Comparison of ENCODE assay signal across 9 cellular contexts in the genomic region with DNA sequence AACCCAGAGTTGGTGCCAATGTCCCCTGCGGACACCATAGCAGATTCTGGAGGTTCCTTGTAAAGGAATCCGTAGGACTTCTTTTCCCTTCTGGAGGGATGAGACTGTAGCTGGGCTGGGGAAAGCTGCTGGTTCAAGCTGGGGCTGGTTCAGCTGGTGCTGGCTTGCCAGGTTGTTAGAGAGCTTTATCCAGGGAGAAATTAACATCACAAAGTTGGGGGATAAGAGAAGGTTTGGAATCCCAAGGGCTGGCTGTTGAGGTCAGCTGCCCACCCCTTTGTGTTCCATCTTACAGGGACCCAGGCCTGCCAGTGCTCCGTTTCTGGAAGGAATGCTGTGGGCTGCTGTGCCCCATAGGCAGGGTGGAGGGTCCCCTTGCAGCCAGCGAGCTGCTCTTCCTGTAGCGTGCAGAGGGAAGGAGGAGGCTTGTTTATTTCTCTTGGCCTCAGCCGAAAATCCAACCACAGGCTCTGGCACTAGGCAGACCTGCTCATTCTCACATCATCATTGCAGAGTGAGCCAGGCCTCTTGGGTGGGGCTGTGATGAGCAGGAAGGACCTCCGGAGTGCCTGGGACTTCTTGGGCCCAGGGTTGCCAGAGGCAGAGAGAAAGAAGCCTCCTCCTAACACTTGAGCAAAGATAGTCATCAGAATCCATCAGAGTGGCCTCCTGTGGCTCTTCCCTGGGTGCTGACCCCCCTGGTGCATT.
DNase-seq lines count a peak whose midpoint lies in the region; ATAC-seq lines count a peak whose summit lies in the region.
"Had no signal": no experiment of that assay in that cellular context is flagged by ENCODE, and none has a peak within 500 bp of the region (broad histone marks: within the 10 kb centered on the region; RNA-seq: fewer than 3 reads in every experiment).

No MANE protein-coding gene starts in this region.

- DNase-seq in activated CD4-positive, alpha-beta T cell treated with anti-CD3 and anti-CD28 coated beads for 36 hours: peak; percentile 67
- DNase-seq in activated CD4-positive, alpha-beta T cell treated with anti-CD3 and anti-CD28 coated beads, Interleukin-2, amount 50 U/mL, for 4 hours: no peak
- peak; percentile 97 for DNase-seq in adipocyte (ENCODE audit: low read depth)
- DNase-seq in right cardiac atrium: peak; percentile 79 to 83 (median 80)
- DNase-seq in HUDEP-2 (lab: John Stamatoyannopoulos, UW; ENCODE audit: unreplicated experiment in 76 of 76): no peak

- H3K9me3 ChIP-seq in adipocyte (ENCODE audit: control insufficient read depth, low read length) (no peaks in the 10 kb centered on the region), right cardiac atrium (ENCODE audit: control insufficient read depth, low read length) (no peaks in the 10 kb centered on the region), skeletal muscle tissue (ENCODE audit: control insufficient read depth in 3 of 3, low read length in 3 of 3) (no peaks in the 10 kb centered on the region)

- CTCF ChIA-PET in activated CD4-positive, alpha-beta T cell treated with anti-CD3 and anti-CD28 coated beads for 36 hours (lab: Charles Lee): interaction anchor here (0.8 to 6.6 kb wide), 8 partner anchors 9 to 103 kb away, joined by 3 to 66 read pairs (median 4); no protein-coding TSS in a partner anchor

- H3K36me3 Mint-ChIP-seq in activated CD4-positive, alpha-beta T cell treated with anti-CD3 and anti-CD28 coated beads for 36 hours (ENCODE audit: low read depth): no peaks in the 10 kb centered on the region

- no peaks in the 10 kb centered on the region for H3K27me3 Mint-ChIP-seq in activated CD4-positive, alpha-beta T cell treated with anti-CD3 and anti-CD28 coated beads for 36 hours

- peaks cover 71% of the 10 kb centered on the region for H3K4me1 Mint-ChIP-seq in activated CD4-positive, alpha-beta T cell treated with anti-CD3 and anti-CD28 coated beads for 36 hours

- peak overlapping the region; percentile 58 for H3K27ac Mint-ChIP-seq in activated CD4-positive, alpha-beta T cell treated with anti-CD3 and anti-CD28 coated beads for 36 hours

- peak overlapping the region; percentile 78 for H3K4me3 Mint-ChIP-seq in activated CD4-positive, alpha-beta T cell treated with anti-CD3 and anti-CD28 coated beads for 36 hours

- H3K27ac ChIP-seq in right cardiac atrium (ENCODE audit: low read length) (peak overlapping the region; percentile 84), skeletal muscle tissue (ENCODE audit: low read depth, low read length) (peak overlapping the region; percentile 65)
- H3K27ac ChIP-seq: 22Rv1 had no signal

- H3K4me1 ChIP-seq in adipocyte (ENCODE audit: control insufficient read depth, insufficient read depth, low read length) (peaks cover 76% of the 10 kb centered on the region), right cardiac atrium (ENCODE audit: control insufficient read depth, insufficient read depth, low read length) (peaks cover 51% of the 10 kb centered on the region), skeletal muscle tissue (ENCODE audit: control insufficient read depth in 3 of 3, insufficient read depth in 3 of 3, low read length in 3 of 3) (peaks cover 70 to 83% (median 82%) of the 10 kb centered on the region in 3 donors)

- H3K36me3 ChIP-seq in adipocyte (ENCODE audit: control insufficient read depth, insufficient read depth, low read length, severe bottlenecking) (peaks cover 14% of the 10 kb centered on the region), skeletal muscle tissue (ENCODE audit: control insufficient read depth in 3 of 3, insufficient read depth in 3 of 3, low read length in 3 of 3) (no peaks in the 10 kb centered on the region)

- H3K4me3 ChIP-seq in adipocyte (ENCODE audit: low read length) (peak overlapping the region; percentile 33), right cardiac atrium (ENCODE audit: low read length) (no peak overlapping the region), skeletal muscle tissue (ENCODE audit: low read length in 3 of 3) (peak overlapping the region in 1 of 3 donors; percentile 29)

- no peaks in the 10 kb centered on the region for H3K9me3 Mint-ChIP-seq in activated CD4-positive, alpha-beta T cell treated with anti-CD3 and anti-CD28 coated beads for 36 hours (ENCODE audit: low read depth)

- POLR2A ChIA-PET in activated CD4-positive, alpha-beta T cell treated with anti-CD3 and anti-CD28 coated beads for 36 hours (lab: Charles Lee): interaction anchor here (0.7 kb wide), 1 partner anchor 59 kb away, joined by 3 read pairs; no protein-coding TSS in a partner anchor

- no peaks in the 10 kb centered on the region for H3K27me3 ChIP-seq in adipocyte (replicated peaks; ENCODE audit: control insufficient read depth, insufficient read depth, low read length)
- no peaks in the 10 kb centered on the region for H3K27me3 ChIP-seq in right cardiac atrium (ENCODE audit: control insufficient read depth, insufficient read depth)
- H3K27me3 ChIP-seq in skeletal muscle tissue (ENCODE audit: control insufficient read depth in 3 of 3, insufficient read depth in 3 of 3, low read length in 3 of 3): no peaks in the 10 kb centered on the region

- WGBS in right cardiac atrium: 39% methylated on average over 7 of the region's 7 CpGs

- H3K9ac ChIP-seq in adipocyte (ENCODE audit: low read length) (peak overlapping the region; percentile 84), skeletal muscle tissue (ENCODE audit: low read depth in 1 of 3, low read length in 3 of 3) (peak overlapping the region in 2 of 3 donors; percentile 38 to 45)

- intact Hi-C loops in activated CD4-positive, alpha-beta T cell treated with anti-CD3 and anti-CD28 coated beads for 36 hours (cut with DNase I, micrococcal nuclease): loop anchor here (2.0 to 10.0 kb wide), 2 partner anchors 13 to 253 kb away; no protein-coding TSS in a partner anchor
- intact Hi-C loops in right cardiac atrium (cut with DNase I): no loop called here

- peak; percentile 34 for ATAC-seq in activated CD4-positive, alpha-beta T cell treated with anti-CD3 and anti-CD28 coated beads for 36 hours
- peak; percentile 51 to 64 for ATAC-seq in right cardiac atrium
- no peak for ATAC-seq in GM18909 (IDR thresholded peaks at IDR 0.05; ENCODE audit: poor library complexity, unreplicated experiment)
- ATAC-seq in HG03439 (IDR thresholded peaks at IDR 0.05; ENCODE audit: unreplicated experiment): no peak

Comparison
In these comparisons a context has a peak if more than half of its experiments do, and no peak if none do; other contexts are left out.
1. DNase-seq: peak in activated CD4-positive, alpha-beta T cell treated with anti-CD3 and anti-CD28 coated beads for 36 hours (single experiment), adipocyte (single experiment) and right cardiac atrium (3 of 3); none in activated CD4-positive, alpha-beta T cell treated with anti-CD3 and anti-CD28 coated beads, Interleukin-2, amount 50 U/mL, for 4 hours (0 of 2) and HUDEP-2 (0 of 76).
2. ATAC-seq: peak in activated CD4-positive, alpha-beta T cell treated with anti-CD3 and anti-CD28 coated beads for 36 hours (single experiment) and right cardiac atrium (2 of 2); none in GM18909 (single experiment) and HG03439 (single experiment).
3. intact Hi-C loops: an anchor here in activated CD4-positive, alpha-beta T cell treated with anti-CD3 and anti-CD28 coated beads for 36 hours (2.0 to 10.0 kb wide); none called in right cardiac atrium.